ENCODE assay signal across 2 cellular contexts in genomic region chr2:120778244-120778643, GRCh38.
TF ChIP-seq lines count a peak whose summit lies in the region.

No MANE protein-coding gene starts in this region.

TF ChIP-seq in IMR-90, 13 proteins besides CTCF, POLR2A, EP300 and RAD21:
- TF ChIP-seq MXI1 (IDR thresholded peaks at IDR 0.05; ENCODE audit: borderline replicate concordance, low read depth, low read length) (no peak), RCOR1 (IDR thresholded peaks at IDR 0.05; ENCODE audit: insufficient replicate concordance, low read length) (no peak), RFX5 (IDR thresholded peaks at IDR 0.05; ENCODE audit: low read depth, low read length) (no peak), BHLHE40 (IDR thresholded peaks at IDR 0.05; ENCODE audit: low read depth, low read length) (no peak), NFE2L2 (IDR thresholded peaks at IDR 0.05; ENCODE audit: low read depth, low read length) (no peak), CEBPB (IDR thresholded peaks at IDR 0.05; ENCODE audit: low read depth, low read length) (no peak), ELK1 (IDR thresholded peaks at IDR 0.05; ENCODE audit: borderline replicate concordance, low read depth, low read length) (no peak), MAZ (IDR thresholded peaks at IDR 0.05; ENCODE audit: borderline replicate concordance, low read depth, low read length) (no peak), USF2 (IDR thresholded peaks at IDR 0.05; ENCODE audit: low read depth, low read length) (no peak), FOS (IDR thresholded peaks at IDR 0.05; ENCODE audit: low read depth, low read length) (no peak), SMC3 (IDR thresholded peaks at IDR 0.05; ENCODE audit: low read depth, low read length) (no peak; the same call in 1 of the 2 replicates), CHD1 (IDR thresholded peaks at IDR 0.05; ENCODE audit: low read depth, low read length) (no peak), MAFK (IDR thresholded peaks at IDR 0.05; ENCODE audit: low read depth, low read length) (no peak)

TF ChIP-seq in H1, 55 proteins besides CTCF, POLR2A, EP300 and RAD21:
- TF ChIP-seq KDM4A (IDR thresholded peaks at IDR 0.05; ENCODE audit: low read depth, low read length, severe bottlenecking) (no peak), SP1 (IDR thresholded peaks at IDR 0.05; ENCODE audit: low read depth, low read length) (no peak), SIX5 (IDR thresholded peaks at IDR 0.05; ENCODE audit: low read depth, low read length) (no peak), SUZ12 (IDR thresholded peaks at IDR 0.05; ENCODE audit: low read length) (no peak), CTBP2 (IDR thresholded peaks at IDR 0.05; ENCODE audit: borderline replicate concordance, insufficient read depth, insufficient read length, low read length) (no peak), MAX (IDR thresholded peaks at IDR 0.05) (no peak), SP2 (IDR thresholded peaks at IDR 0.05; ENCODE audit: low read length) (no peak), SIN3A (conservative IDR thresholded peaks at IDR 0.05 in 1 of 2, IDR thresholded peaks at IDR 0.05 in 1 of 2; ENCODE audit: low read depth in 1 of 2, low read length in 2 of 2) (no peak), FOSL1 (IDR thresholded peaks at IDR 0.05; ENCODE audit: insufficient read depth, low read depth, low read length) (no peak), GTF2F1 (IDR thresholded peaks at IDR 0.05; ENCODE audit: borderline replicate concordance, low read depth, low read length) (no peak), SP4 (IDR thresholded peaks at IDR 0.05; ENCODE audit: low read length) (no peak), USF2 (IDR thresholded peaks at IDR 0.05; ENCODE audit: low read length) (no peak), JUND (IDR thresholded peaks at IDR 0.05; ENCODE audit: low read length) (no peak), TAF1 (IDR thresholded peaks at IDR 0.05; ENCODE audit: low read depth, low read length) (no peak), TAF7 (optimal IDR thresholded peaks at IDR 0.05; ENCODE audit: borderline replicate concordance, low read depth, low read length) (no peak), POLR2AphosphoS5 (IDR thresholded peaks at IDR 0.05; ENCODE audit: low read depth, low read length) (no peak)
